1 cellular context compared by ENCODE assay signal in the genomic region with DNA sequence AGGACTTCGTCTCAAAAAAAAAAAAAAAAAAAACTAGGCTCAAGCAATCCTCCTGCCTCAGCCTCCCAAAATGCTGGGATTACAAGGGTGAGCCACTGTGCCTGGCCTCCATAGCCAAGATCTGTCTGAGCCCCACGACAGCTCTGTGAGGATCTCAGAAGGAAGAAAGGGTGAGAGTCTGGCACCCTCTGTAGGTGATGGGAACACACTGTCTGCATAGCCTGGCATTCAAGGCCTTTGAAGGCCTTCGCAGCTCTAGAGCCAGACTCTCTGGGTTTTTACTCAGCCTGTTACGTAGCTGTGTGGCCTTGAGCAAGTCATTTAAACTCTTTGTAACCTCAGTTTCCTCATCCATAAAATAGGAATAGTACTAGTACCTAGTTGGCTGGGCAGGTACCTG.
TF ChIP-seq lines count a peak whose summit lies in the region.

No MANE protein-coding gene starts in this region.

TF ChIP-seq in HepG2, 621 proteins besides CTCF, POLR2A, EP300 and RAD21 (continued from another document):
- TF ChIP-seq, protein P1, sequence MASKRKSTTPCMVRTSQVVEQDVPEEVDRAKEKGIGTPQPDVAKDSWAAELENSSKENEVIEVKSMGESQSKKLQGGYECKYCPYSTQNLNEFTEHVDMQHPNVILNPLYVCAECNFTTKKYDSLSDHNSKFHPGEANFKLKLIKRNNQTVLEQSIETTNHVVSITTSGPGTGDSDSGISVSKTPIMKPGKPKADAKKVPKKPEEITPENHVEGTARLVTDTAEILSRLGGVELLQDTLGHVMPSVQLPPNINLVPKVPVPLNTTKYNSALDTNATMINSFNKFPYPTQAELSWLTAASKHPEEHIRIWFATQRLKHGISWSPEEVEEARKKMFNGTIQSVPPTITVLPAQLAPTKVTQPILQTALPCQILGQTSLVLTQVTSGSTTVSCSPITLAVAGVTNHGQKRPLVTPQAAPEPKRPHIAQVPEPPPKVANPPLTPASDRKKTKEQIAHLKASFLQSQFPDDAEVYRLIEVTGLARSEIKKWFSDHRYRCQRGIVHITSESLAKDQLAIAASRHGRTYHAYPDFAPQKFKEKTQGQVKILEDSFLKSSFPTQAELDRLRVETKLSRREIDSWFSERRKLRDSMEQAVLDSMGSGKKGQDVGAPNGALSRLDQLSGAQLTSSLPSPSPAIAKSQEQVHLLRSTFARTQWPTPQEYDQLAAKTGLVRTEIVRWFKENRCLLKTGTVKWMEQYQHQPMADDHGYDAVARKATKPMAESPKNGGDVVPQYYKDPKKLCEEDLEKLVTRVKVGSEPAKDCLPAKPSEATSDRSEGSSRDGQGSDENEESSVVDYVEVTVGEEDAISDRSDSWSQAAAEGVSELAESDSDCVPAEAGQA (IDR thresholded peaks at IDR 0.05; ENCODE audit: low read depth): no peak
- TF ChIP-seq, protein P1 (CRISPR knock-in tag; IDR thresholded peaks at IDR 0.05; ENCODE audit: borderline replicate concordance): no peak
- TF ChIP-seq STAG1 (CRISPR knock-in tag; IDR thresholded peaks at IDR 0.05): peak; percentile 80
- no peak for TF ChIP-seq ZNF121 (CRISPR knock-in tag; IDR thresholded peaks at IDR 0.05)
- peak; percentile 55; the same call in 1 of the 2 replicates for TF ChIP-seq ZFX (CRISPR knock-in tag; IDR thresholded peaks at IDR 0.05; ENCODE audit: low read depth)
- TF ChIP-seq, protein P2, sequence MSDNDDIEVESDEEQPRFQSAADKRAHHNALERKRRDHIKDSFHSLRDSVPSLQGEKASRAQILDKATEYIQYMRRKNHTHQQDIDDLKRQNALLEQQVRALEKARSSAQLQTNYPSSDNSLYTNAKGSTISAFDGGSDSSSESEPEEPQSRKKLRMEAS (IDR thresholded peaks at IDR 0.05): no peak
- TF ChIP-seq KDM1A (CRISPR knock-in tag; IDR thresholded peaks at IDR 0.05): peak; percentile 57; the same call in 1 of the 2 replicates
- TF ChIP-seq ZNF598 (CRISPR knock-in tag; IDR thresholded peaks at IDR 0.05; ENCODE audit: borderline replicate concordance): no peak
- TF ChIP-seq ZNF629 (CRISPR knock-in tag; conservative IDR thresholded peaks at IDR 0.05): peak; percentile 65
- peak; percentile 46; the same call in 1 of the 2 replicates for TF ChIP-seq SMC3 (IDR thresholded peaks at IDR 0.05; ENCODE audit: low read length)
